Comparison of ENCODE assay signal across 11 cellular contexts in the genomic region with DNA sequence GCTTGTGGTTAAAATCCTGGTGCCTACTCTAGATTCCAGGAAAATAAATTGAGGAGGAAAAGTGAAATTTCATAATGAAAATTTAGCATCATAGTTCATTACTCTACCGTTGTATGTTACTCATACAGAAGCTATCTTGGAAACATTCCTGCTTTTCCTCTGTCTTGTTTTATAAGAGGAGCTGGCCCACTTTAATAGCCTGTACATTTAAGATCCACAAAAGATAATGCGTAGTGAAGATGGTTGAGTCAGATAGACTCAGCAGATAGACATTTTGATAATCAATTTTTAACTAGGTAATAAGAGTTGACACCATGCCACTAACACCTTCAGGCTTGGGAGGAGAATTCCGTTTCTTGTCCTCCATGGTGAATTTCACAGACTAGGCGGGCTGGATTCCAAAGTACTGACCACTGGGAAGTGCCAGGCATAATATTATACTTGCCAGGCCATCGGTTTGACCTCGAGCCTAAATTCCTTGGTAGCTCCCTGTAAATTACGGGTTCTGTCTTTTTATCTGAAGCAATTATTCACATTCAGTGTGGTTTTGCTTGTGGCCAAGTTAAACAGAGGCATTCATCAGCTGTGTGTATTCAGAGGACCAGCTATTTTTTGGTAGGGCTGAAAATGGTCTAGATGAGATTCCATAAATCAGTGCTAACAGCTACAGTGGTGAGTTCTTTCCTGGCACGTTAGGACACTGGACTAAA.
DNase-seq lines count a peak whose midpoint lies in the region; FAIRE-seq and TF ChIP-seq lines count a peak whose summit lies in the region.
"Had no signal": no experiment of that assay in that cellular context is flagged by ENCODE, and none has a peak within 500 bp of the region (broad histone marks: within the 10 kb centered on the region; RNA-seq: fewer than 3 reads in every experiment).

No MANE protein-coding gene starts in this region.

- H3K36me3 ChIP-seq in left ventricle myocardium inferior (no peaks in the 10 kb centered on the region), skeletal muscle satellite cell (ENCODE audit: insufficient read depth, low read length) (no peaks in the 10 kb centered on the region), MM.1S (replicated peaks; ENCODE audit: insufficient read depth, low read length) (no peaks in the 10 kb centered on the region), kidney (ENCODE audit: control insufficient read depth in 1 of 2, insufficient read depth in 2 of 2, low read length in 2 of 2) (no peaks in the 10 kb centered on the region)
- H3K36me3 ChIP-seq: Peyer's patch had no signal

- peak; percentile 86 for DNase-seq in HK-2 (ENCODE audit: unreplicated experiment)
- peak; percentile 2 for DNase-seq in amniotic epithelial cell (ENCODE audit: low read depth)
- DNase-seq in left ventricle myocardium inferior, result no peak
- no peak for DNase-seq in MM.1S
- no peak for DNase-seq in stimulated activated CD8-positive, alpha-beta memory T cell treated with anti-CD3 and anti-CD28 coated beads, Interleukin-4, amount 100 ng/mL, for 48 hours
- DNase-seq in kidney, result no peak
- DNase-seq: activated CD4-positive, alpha-beta T cell treated with anti-CD3 and anti-CD28 coated beads for 36 hours; activated naive CD4-positive, alpha-beta T cell treated with anti-CD3 and anti-CD28 coated beads, Interleukin-2, amount 50 U/mL, for 16 hours; DMS53; Peyer's patch had no signal

- H3K9me2 ChIP-seq in MM.1S (replicated peaks; ENCODE audit: insufficient read depth, low read length), result no peaks in the 10 kb centered on the region

- H3K4me2 ChIP-seq in skeletal muscle satellite cell (ENCODE audit: low read length) (peak overlapping the region; percentile 73), MM.1S (ENCODE audit: low read depth, low read length) (no peak overlapping the region)

- no peaks in the 10 kb centered on the region for H3K9me3 ChIP-seq in left ventricle myocardium inferior (replicated peaks)
- H3K9me3 ChIP-seq in skeletal muscle satellite cell (replicated peaks; ENCODE audit: low read length), result no peaks in the 10 kb centered on the region
- no peaks in the 10 kb centered on the region for H3K9me3 ChIP-seq in MM.1S (replicated peaks; ENCODE audit: insufficient read depth, low read length)
- H3K9me3 ChIP-seq in kidney (ENCODE audit: control insufficient read depth in 1 of 2, low read length in 2 of 2), result no peaks in the 10 kb centered on the region
- H3K9me3 ChIP-seq: Peyer's patch had no signal

- no peaks in the 10 kb centered on the region for H3F3A ChIP-seq in MM.1S (ENCODE audit: insufficient read depth, low read length)

- FAIRE-seq in kidney (lab: Jason Lieb, UNC), result no peak

- no peak for TF ChIP-seq CTCF in left ventricle myocardium inferior (IDR thresholded peaks at IDR 0.05; ENCODE audit: borderline replicate concordance)
- TF ChIP-seq CTCF in MM.1S (IDR thresholded peaks at IDR 0.05; ENCODE audit: low read length), result no peak
- no peak for TF ChIP-seq CTCF in kidney (IDR thresholded peaks at IDR 0.05; ENCODE audit: borderline replicate concordance, extremely low read depth, insufficient read depth)

- H4K20me1 ChIP-seq in MM.1S (ENCODE audit: insufficient read depth, low read length), result no peaks in the 10 kb centered on the region

- H3K4me3 ChIP-seq in left ventricle myocardium inferior (no peak overlapping the region), skeletal muscle satellite cell (ENCODE audit: low read length) (peak overlapping the region; percentile 17), MM.1S (ENCODE audit: low read length) (no peak overlapping the region), kidney (ENCODE audit: low read length in 2 of 2) (no peak overlapping the region)
- H3K4me3 ChIP-seq: Peyer's patch had no signal

- H3K79me2 ChIP-seq in MM.1S (ENCODE audit: low read length), result no peaks in the 10 kb centered on the region

- H3K27ac ChIP-seq in left ventricle myocardium inferior (replicated peaks) (peak overlapping the region; percentile 33), MM.1S (ENCODE audit: low read length) (no peak overlapping the region), kidney (ENCODE audit: low read depth in 2 of 2, low read length in 2 of 2) (no peak overlapping the region)

- no peak overlapping the region for H2AFZ ChIP-seq in MM.1S (ENCODE audit: low read length)

- H3K9ac ChIP-seq in skeletal muscle satellite cell (ENCODE audit: low read depth, low read length) (peak overlapping the region; percentile 33), MM.1S (ENCODE audit: low read length) (no peak overlapping the region), kidney (ENCODE audit: low read length in 2 of 2) (no peak overlapping the region)

- H3K27me3 ChIP-seq in left ventricle myocardium inferior (ENCODE audit: low read depth) (peaks cover 26% of the 10 kb centered on the region), skeletal muscle satellite cell (ENCODE audit: control insufficient read depth, insufficient read depth, low read length) (no peaks in the 10 kb centered on the region), MM.1S (replicated peaks; ENCODE audit: insufficient read depth, low read length) (no peaks in the 10 kb centered on the region)
- H3K27me3 ChIP-seq: Peyer's patch had no signal

- H3K4me1 ChIP-seq in left ventricle myocardium inferior, result no peaks in the 10 kb centered on the region
- peaks cover 32% of the 10 kb centered on the region for H3K4me1 ChIP-seq in skeletal muscle satellite cell (ENCODE audit: control insufficient read depth, insufficient read depth, low read length)
- no peaks in the 10 kb centered on the region for H3K4me1 ChIP-seq in MM.1S (ENCODE audit: low read length)
- no peaks in the 10 kb centered on the region for H3K4me1 ChIP-seq in kidney (ENCODE audit: control insufficient read depth in 1 of 2, insufficient read depth in 1 of 2, low read depth in 1 of 2, low read length in 2 of 2)
- H3K4me1 ChIP-seq: Peyer's patch had no signal

- intact Hi-C loops in left ventricle myocardium inferior (cut with micrococcal nuclease) (no loop called here), kidney (cut with DNase I) (no loop called here)

Comparison
In these comparisons a context has a peak if more than half of its experiments do, and no peak if none do; other contexts are left out.
1. DNase-seq: peak in HK-2 (single experiment) and amniotic epithelial cell (single experiment); none in left ventricle myocardium inferior (single experiment), MM.1S (single experiment), stimulated activated CD8-positive, alpha-beta memory T cell treated with anti-CD3 and anti-CD28 coated beads, Interleukin-4, amount 100 ng/mL, for 48 hours (single experiment) and kidney (single experiment).